Comparison of ENCODE assay signal across 16 cellular contexts in the genomic region with DNA sequence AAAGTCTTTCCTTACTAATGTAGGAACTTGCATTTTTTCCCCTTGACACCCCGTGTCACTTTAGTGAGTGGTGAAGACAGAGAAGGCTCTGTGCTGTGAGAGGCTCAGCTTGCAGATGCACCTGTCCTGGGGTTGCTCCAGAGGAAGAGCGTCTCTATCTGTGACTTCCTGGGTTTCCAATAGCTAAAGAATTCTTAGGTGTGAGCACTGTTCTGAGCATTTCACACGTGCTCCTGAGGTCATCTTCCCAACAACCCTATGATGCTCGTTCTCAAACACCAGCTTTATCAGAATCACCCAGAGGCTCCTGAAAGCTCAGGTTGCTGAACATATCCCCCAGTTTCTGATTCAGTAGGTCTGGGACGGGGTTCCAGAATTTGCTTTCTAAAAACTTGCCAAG. TPM values are rescaled to one million over a fixed set of nuclear protein-coding genes. Genes with fewer than 3 reads are reported as not detected.
A peak's percentile ranks its signal among the peaks of the same experiment; 100 is the strongest.
DNase-seq lines count a peak whose midpoint lies in the region; ATAC-seq and TF ChIP-seq lines count a peak whose summit lies in the region.
"Had no signal": no experiment of that assay in that cellular context is flagged by ENCODE, and none has a peak within 500 bp of the region (broad histone marks: within the 10 kb centered on the region; RNA-seq: fewer than 3 reads in every experiment).

No MANE protein-coding gene starts in this region.

- H3K4me1 Mint-ChIP-seq in natural killer cell treated with Interleukin-12 subunit alpha and Interleukin-12 subunit beta and Interleukin-15 and Interleukin-18, amount 100 ng/mL, for 72 hours (ENCODE audit: low read depth in 2 of 2): no peaks in the 10 kb centered on the region
- H3K4me1 Mint-ChIP-seq in natural killer cell (no peaks in the 10 kb centered on the region), WTC11 (peaks cover 31% of the 10 kb centered on the region)
- H3K4me1 Mint-ChIP-seq: CD8-positive, alpha-beta memory T cell had no signal

- no peak overlapping the region for H3K18ac ChIP-seq in mesendoderm (ENCODE audit: low read length)

- peak; percentile 8 for DNase-seq in natural killer cell treated with Interleukin-12 subunit alpha and Interleukin-12 subunit beta and Interleukin-15 and Interleukin-18, amount 100 ng/mL, for 72 hours (ENCODE audit: low spot score)
- DNase-seq in natural killer cell: no peak
- no peak for DNase-seq in mammary epithelial cell
- DNase-seq in mesendoderm: peak; percentile 49
- no peak for DNase-seq in medulla oblongata (ENCODE audit: extremely low spot score)
- DNase-seq in WTC11 (ENCODE audit: low spot score): no peak
- DNase-seq: 8988T; AML-193; CD8-positive, alpha-beta memory T cell; DMS53; GF-D8; GM23248; HFFc6 had no signal

- no peak overlapping the region for H3K56ac ChIP-seq in mesendoderm (ENCODE audit: low read length)

- H3K79me1 ChIP-seq in mesendoderm (ENCODE audit: low read length): no peaks in the 10 kb centered on the region

- H3K36me3 Mint-ChIP-seq in natural killer cell treated with Interleukin-12 subunit alpha and Interleukin-12 subunit beta and Interleukin-15 and Interleukin-18, amount 100 ng/mL, for 72 hours: no peaks in the 10 kb centered on the region
- H3K36me3 Mint-ChIP-seq in natural killer cell: no peaks in the 10 kb centered on the region
- peaks cover 1% of the 10 kb centered on the region for H3K36me3 Mint-ChIP-seq in WTC11
- H3K36me3 Mint-ChIP-seq: CD8-positive, alpha-beta memory T cell had no signal

- H3K4me1 ChIP-seq in mammary epithelial cell (ENCODE audit: insufficient read depth, low read length) (peaks cover 21% of the 10 kb centered on the region), mesendoderm (ENCODE audit: control insufficient read depth, low read depth, low read length) (peaks cover 5% of the 10 kb centered on the region)
- H3K4me1 ChIP-seq: BLaER1 had no signal

- CTCF ChIA-PET in mammary epithelial cell (lab: Charles Lee; ENCODE audit: low non-redundant PET) (no interaction called here), WTC11 (lab: Charles Lee) (interaction anchor here (0.9 to 1.0 kb wide), 2 partner anchors 12 to 64 kb away, joined by 3 to 4 read pairs; no protein-coding TSS in a partner anchor)

- H3K27ac ChIP-seq in mammary epithelial cell (ENCODE audit: insufficient read depth, low read depth, low read length) (peak overlapping the region; percentile 93), mesendoderm (ENCODE audit: low read depth, low read length) (no peak overlapping the region)
- H3K27ac ChIP-seq: BLaER1, GM23248 had no signal

- POLR2A ChIA-PET in WTC11 (lab: Charles Lee): no interaction called here

- H3K4me2 ChIP-seq in mammary epithelial cell (ENCODE audit: insufficient read depth, low read depth, low read length) (no peak overlapping the region), mesendoderm (ENCODE audit: low read length) (no peak overlapping the region)
- H3K4me2 ChIP-seq: BLaER1 had no signal

- H3K9ac ChIP-seq in mammary epithelial cell (ENCODE audit: insufficient read depth, low read length) (no peak overlapping the region), mesendoderm (ENCODE audit: low read length) (no peak overlapping the region)
- H3K9ac ChIP-seq: BLaER1, GM23248 had no signal

- H3K27ac Mint-ChIP-seq in natural killer cell treated with Interleukin-12 subunit alpha and Interleukin-12 subunit beta and Interleukin-15 and Interleukin-18, amount 100 ng/mL, for 72 hours: no peak overlapping the region
- no peak overlapping the region for H3K27ac Mint-ChIP-seq in natural killer cell
- no peak overlapping the region for H3K27ac Mint-ChIP-seq in WTC11
- H3K27ac Mint-ChIP-seq: CD8-positive, alpha-beta memory T cell; HFFc6 had no signal

- peaks cover 3% of the 10 kb centered on the region for H3K9me3 ChIP-seq in mammary epithelial cell (replicated peaks; ENCODE audit: insufficient read depth, low read length)
- H3K9me3 ChIP-seq: BLaER1, HAP-1 had no signal

- H2AFZ ChIP-seq in mammary epithelial cell (ENCODE audit: low read depth, low read length): no peak overlapping the region
- H2AFZ ChIP-seq: GM23248 had no signal

- intact Hi-C loops in natural killer cell (cut with micrococcal nuclease) (no loop called here), mammary epithelial cell (cut with micrococcal nuclease) (no loop called here)

- no peak overlapping the region for H2BK120ac ChIP-seq in mesendoderm (ENCODE audit: low read depth, low read length)

- in situ Hi-C loops in mammary epithelial cell (cut with MboI; ENCODE audit: low sequenced_read_pairs in 2 of 2): no loop called here

- no peak overlapping the region for H4K5ac ChIP-seq in mesendoderm (ENCODE audit: low read length)

- H4K20me1 ChIP-seq in mammary epithelial cell (ENCODE audit: insufficient read depth, low read length): no peaks in the 10 kb centered on the region
- H4K20me1 ChIP-seq: BLaER1 had no signal

- no peak overlapping the region for H3K4me3 ChIP-seq in mammary epithelial cell (replicated peaks in 1 of 3; ENCODE audit: insufficient read depth in 1 of 3, low read depth in 2 of 3, low read length in 3 of 3)
- H3K4me3 ChIP-seq in mesendoderm (ENCODE audit: low read length): no peak overlapping the region
- H3K4me3 ChIP-seq: BLaER1, GM23248, HAP-1 had no signal

- H3K23ac ChIP-seq in mesendoderm (ENCODE audit: low read length): no peak overlapping the region

- H2BK5ac ChIP-seq in mesendoderm (ENCODE audit: low read length): no peak overlapping the region

- H3K27me3 Mint-ChIP-seq in natural killer cell treated with Interleukin-12 subunit alpha and Interleukin-12 subunit beta and Interleukin-15 and Interleukin-18, amount 100 ng/mL, for 72 hours: peaks cover 29 to 35% of the 10 kb centered on the region in 2 donors
- peaks cover 22 to 33% of the 10 kb centered on the region in 2 donors for H3K27me3 Mint-ChIP-seq in natural killer cell (ENCODE audit: low read depth in 2 of 2)
- H3K27me3 Mint-ChIP-seq in WTC11 (ENCODE audit: low read depth): peaks cover 16% of the 10 kb centered on the region

- no peak for ATAC-seq in natural killer cell treated with Interleukin-12 subunit alpha and Interleukin-12 subunit beta and Interleukin-15 and Interleukin-18, amount 100 ng/mL, for 72 hours
- ATAC-seq in natural killer cell: no peak
- ATAC-seq in WTC11: no peak
- no peak for ATAC-seq in GM21381 (IDR thresholded peaks at IDR 0.05; ENCODE audit: unreplicated experiment)

- H3K36me3 ChIP-seq in mammary epithelial cell (ENCODE audit: insufficient read depth, low read length): no peaks in the 10 kb centered on the region
- H3K36me3 ChIP-seq in mesendoderm (ENCODE audit: control insufficient read depth, insufficient read depth, low read length): no peaks in the 10 kb centered on the region
- H3K36me3 ChIP-seq: BLaER1, HAP-1 had no signal

- H3K27me3 ChIP-seq in mammary epithelial cell (ENCODE audit: insufficient read depth, low read length): no peaks in the 10 kb centered on the region
- H3K27me3 ChIP-seq in mesendoderm (ENCODE audit: insufficient read depth, low read length, poor library complexity): no peaks in the 10 kb centered on the region
- H3K27me3 ChIP-seq: BLaER1 had no signal

- no peak overlapping the region for H3K4me3 Mint-ChIP-seq in natural killer cell treated with Interleukin-12 subunit alpha and Interleukin-12 subunit beta and Interleukin-15 and Interleukin-18, amount 100 ng/mL, for 72 hours
- no peak overlapping the region for H3K4me3 Mint-ChIP-seq in natural killer cell
- H3K4me3 Mint-ChIP-seq in WTC11: no peak overlapping the region
- H3K4me3 Mint-ChIP-seq: CD8-positive, alpha-beta memory T cell; HFFc6 had no signal

- H3K9me3 Mint-ChIP-seq in natural killer cell treated with Interleukin-12 subunit alpha and Interleukin-12 subunit beta and Interleukin-15 and Interleukin-18, amount 100 ng/mL, for 72 hours: no peaks in the 10 kb centered on the region
- H3K9me3 Mint-ChIP-seq in natural killer cell: no peaks in the 10 kb centered on the region
- peaks cover 11% of the 10 kb centered on the region for H3K9me3 Mint-ChIP-seq in WTC11
- H3K9me3 Mint-ChIP-seq: HFFc6 had no signal

- TF ChIP-seq CTCF in natural killer cell (IDR thresholded peaks at IDR 0.05) (no peak), mammary epithelial cell (conservative IDR thresholded peaks at IDR 0.05 in 1 of 2, IDR thresholded peaks at IDR 0.05 in 1 of 2; ENCODE audit: extremely low read depth in 1 of 2, insufficient read depth in 1 of 2, low read depth in 1 of 2, low read length in 2 of 2) (no peak), WTC11 (IDR thresholded peaks at IDR 0.05) (no peak)

- WGBS in mammary epithelial cell (ENCODE audit: low coverage, missing lambda C conversion rate): 86% methylated on average over 5 of the region's 5 CpGs
- no CpG with 5 or more reads among the region's 5 CpGs for WGBS in mesendoderm (ENCODE audit: extremely low coverage, insufficient coverage, low lambda C conversion rate)

- no TSS peak for BruUV-seq in mammary epithelial cell (replicated peaks; lab: Mats Ljungman, UMichigan)

- H3K79me2 ChIP-seq in mammary epithelial cell (ENCODE audit: insufficient read depth, low read length) (no peaks in the 10 kb centered on the region), mesendoderm (ENCODE audit: control insufficient read depth, insufficient read depth, low read length) (no peaks in the 10 kb centered on the region)

- dilution Hi-C loops in mammary epithelial cell (cut with HindIII; ENCODE audit: low sequenced_read_pairs): no loop called here

- no peak overlapping the region for H3K4ac ChIP-seq in mesendoderm (ENCODE audit: low read depth, low read length)

- no peak overlapping the region for H2BK15ac ChIP-seq in mesendoderm (replicated peaks; ENCODE audit: low read depth)

- H4K8ac ChIP-seq in mesendoderm (ENCODE audit: low read depth, low read length): no peak overlapping the region

- H2AK5ac ChIP-seq in mesendoderm (ENCODE audit: low read length): no peak overlapping the region

TF ChIP-seq in WTC11, 78 proteins besides CTCF, POLR2A, EP300 and RAD21:
- TF ChIP-seq ZBTB21 (CRISPR knock-in tag; IDR thresholded peaks at IDR 0.05; ENCODE audit: borderline replicate concordance) (no peak), ZNF396 (CRISPR knock-in tag; IDR thresholded peaks at IDR 0.05; ENCODE audit: borderline replicate concordance) (no peak), MXD4 (CRISPR knock-in tag; IDR thresholded peaks at IDR 0.05; ENCODE audit: borderline replicate concordance) (no peak), SP1 (CRISPR knock-in tag; conservative IDR thresholded peaks at IDR 0.05) (no peak), PRRX2 (CRISPR knock-in tag; IDR thresholded peaks at IDR 0.05) (no peak), ZNF416 (CRISPR knock-in tag; IDR thresholded peaks at IDR 0.05) (no peak), NR2C2 (CRISPR knock-in tag; IDR thresholded peaks at IDR 0.05) (no peak)

RNA-seq across cellular contexts. Expression of gene CTSV, which starts 6.4 kb away (rescaled TPM):
- total RNA-seq in natural killer cell treated with Interleukin-12 subunit alpha and Interleukin-12 subunit beta and Interleukin-15 and Interleukin-18, amount 100 ng/mL, for 72 hours: under 1 TPM in 1 of 2 donors, not detected in 1; 0.47 TPM
- total RNA-seq in natural killer cell (under 1 TPM in 1 of 3 donors, not detected in 2; 0.05 TPM), mammary epithelial cell (100 to 1,000 TPM in 1 of 2 donors, 10 to 100 TPM in 1; 22.2 to 101 TPM), WTC11 (2021) (61.3 to 68.4 TPM (median 64.5 TPM) in 3 replicates)
- polyA plus RNA-seq in mammary epithelial cell: 188 TPM
- polyA minus RNA-seq in mammary epithelial cell: 68.3 TPM
- 56.9 TPM for polyA plus RNA-seq in mesendoderm (2013, experiment 1 of 2)
- 61.7 TPM for polyA plus RNA-seq in mesendoderm (2013, experiment 2 of 2)
- total RNA-seq: GM23248 had no signal
- polyA plus RNA-seq: CD8-positive, alpha-beta memory T cell had no signal

Comparison
In these comparisons a context has a peak if more than half of its experiments do, and no peak if none do; other contexts are left out.
1. DNase-seq: peak in natural killer cell treated with Interleukin-12 subunit alpha and Interleukin-12 subunit beta and Interleukin-15 and Interleukin-18, amount 100 ng/mL, for 72 hours (single experiment) and mesendoderm (single experiment); none in natural killer cell (single experiment), mammary epithelial cell (single experiment), medulla oblongata (single experiment) and WTC11 (single experiment).
2. RNA of gene CTSV, which starts 6.4 kb away (total RNA-seq): 22.2 to 101 TPM in mammary epithelial cell and 61.3 to 68.4 TPM in WTC11; 0.47 TPM in natural killer cell treated with Interleukin-12 subunit alpha and Interleukin-12 subunit beta and Interleukin-15 and Interleukin-18, amount 100 ng/mL, for 72 hours and 0.05 TPM in natural killer cell; every median in the first group is over 10 times any median in the second.